17 cellular contexts compared by ENCODE assay signal in the genomic region with DNA sequence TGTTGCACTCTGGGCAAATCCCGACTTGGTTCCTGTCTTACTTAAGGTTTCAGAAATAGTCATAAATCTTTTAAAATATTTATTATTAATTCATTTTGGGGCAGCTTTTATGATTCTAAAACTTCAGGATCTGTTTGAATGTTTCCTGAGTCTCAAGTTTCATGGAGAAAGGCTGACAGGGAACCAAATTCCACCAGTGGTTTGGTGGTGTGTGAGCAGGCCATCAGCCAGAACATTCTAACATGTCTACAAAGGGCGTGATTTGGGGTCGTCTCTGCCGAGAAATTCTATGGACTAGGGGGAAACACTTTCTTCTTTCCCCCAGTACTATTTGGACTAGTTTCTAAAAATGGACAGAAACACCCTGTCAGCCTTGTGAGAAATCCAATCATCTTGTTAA.
"Had no signal": no experiment of that assay in that cellular context is flagged by ENCODE, and none has a peak within 500 bp of the region (broad histone marks: within the 10 kb centered on the region; RNA-seq: fewer than 3 reads in every experiment).

No MANE protein-coding gene starts in this region.

- H3K9me3 ChIP-seq: adrenal gland, body of pancreas, left lung, neutrophil had no signal

- ATAC-seq: activated T-helper 17 cell treated with anti-CD3 and anti-CD28 coated beads, Interleukin-2, amount 50 U/mL, for 72 hours; body of pancreas; esophagus mucosa; foreskin keratinocyte; left lung had no signal

- H3K27ac Mint-ChIP-seq: activated naive CD4-positive, alpha-beta T cell treated with anti-CD3 and anti-CD28 coated beads for 36 hours; activated T-helper 17 cell treated with anti-CD3 and anti-CD28 coated beads, Interleukin-2, amount 50 U/mL, for 72 hours; endodermal cell had no signal

- H3K4me3 ChIP-seq: adrenal gland, body of pancreas, left lung had no signal

- H3K4me1 ChIP-seq: adrenal gland, body of pancreas had no signal

- H3K27me3 ChIP-seq: adrenal gland, body of pancreas, foreskin keratinocyte, left lung, neutrophil had no signal

- H3K36me3 ChIP-seq: adrenal gland, left lung, neutrophil had no signal

- H3K27ac ChIP-seq: adrenal gland, body of pancreas, foreskin keratinocyte, neutrophil had no signal

- DNase-seq: activated CD4-positive, alpha-beta T cell treated with anti-CD3 and anti-CD28 coated beads, Interleukin-2, amount 50 U/mL, for 1 hour; activated CD4-positive, CD25-positive, alpha-beta regulatory T cell; activated naive CD4-positive, alpha-beta T cell treated with anti-CD3 and anti-CD28 coated beads for 36 hours; activated T-cell treated with anti-CD3 and anti-CD28 coated beads for 4 hours; adrenal gland; body of pancreas; endodermal cell; foreskin keratinocyte; head of caudate nucleus; left lung; stimulated activated CD4-positive, alpha-beta T cell treated with anti-CD3 and anti-CD28 coated beads, Interleukin-12 subunit alpha, Interleukin-12 subunit beta, amount 100 ng/mL, for 4 hours; stimulated activated naive CD4-positive, alpha-beta T cell; substantia nigra; trophoblast cell had no signal

- H3K4me3 Mint-ChIP-seq: activated naive CD4-positive, alpha-beta T cell treated with anti-CD3 and anti-CD28 coated beads for 36 hours; activated T-helper 17 cell treated with anti-CD3 and anti-CD28 coated beads, Interleukin-2, amount 50 U/mL, for 72 hours; endodermal cell had no signal

- H3K9me3 Mint-ChIP-seq: activated naive CD4-positive, alpha-beta T cell treated with anti-CD3 and anti-CD28 coated beads for 36 hours; activated T-helper 17 cell treated with anti-CD3 and anti-CD28 coated beads, Interleukin-2, amount 50 U/mL, for 72 hours; endodermal cell had no signal

- H3K4me1 Mint-ChIP-seq: activated T-helper 17 cell treated with anti-CD3 and anti-CD28 coated beads, Interleukin-2, amount 50 U/mL, for 72 hours had no signal
